8 cellular contexts compared by ENCODE assay signal in genomic region chr5:43602456-43602817, GRCh38. TPM values are rescaled to one million over a fixed set of nuclear protein-coding genes. Genes with fewer than 3 reads are reported as not detected.
A peak's percentile ranks its signal among the peaks of the same experiment; 100 is the strongest.
DNase-seq lines count a peak whose midpoint lies in the region; ATAC-seq and TF ChIP-seq lines count a peak whose summit lies in the region.

No MANE protein-coding gene starts in this region.

- no peaks in the 10 kb centered on the region for H3K9me3 Mint-ChIP-seq in nephron

- no peaks in the 10 kb centered on the region for H3K36me3 ChIP-seq in GM06990 (ENCODE audit: control insufficient read depth, insufficient read depth, low read length)

- H3K27ac ChIP-seq in 22Rv1 = peak overlapping the region; percentile 68

- no peaks in the 10 kb centered on the region for H3K27me3 Mint-ChIP-seq in nephron (ENCODE audit: low read depth)

- TF ChIP-seq CTCF in 22Rv1 (IDR thresholded peaks at IDR 0.05) (no peak), GM06990 (IDR thresholded peaks at IDR 0.05; ENCODE audit: insufficient read depth, low read length, poor library complexity, severe bottlenecking) (no peak), fibroblast of villous mesenchyme (IDR thresholded peaks at IDR 0.05; ENCODE audit: insufficient read depth, low read depth, low read length) (no peak), nephron (IDR thresholded peaks at IDR 0.05; ENCODE audit: unreplicated experiment in 3 of 3) (no peak)

- H3K27ac Mint-ChIP-seq in nephron = peak overlapping the region; percentile 96 to 98 (median 97)

- H3K4me3 Mint-ChIP-seq in nephron = peak overlapping the region; percentile 89 to 99 (median 93)

- H3K36me3 Mint-ChIP-seq in nephron (ENCODE audit: low read depth) = peaks cover 22% of the 10 kb centered on the region

- no peaks in the 10 kb centered on the region for H3K27me3 ChIP-seq in GM06990 (replicated peaks; ENCODE audit: control insufficient read depth, insufficient read depth, low read length)

- no peak for DNase-seq in GM06990 (ENCODE audit: extremely low read depth, insufficient read length)
- DNase-seq in NCI-H526 (lab: John Stamatoyannopoulos, UW) = peak; percentile 84 to 90
- peak; percentile 5 for DNase-seq in activated effector memory CD4-positive, alpha-beta T cell treated with Interleukin-2 at 50 U/mL for 16 hours
- DNase-seq in fibroblast of villous mesenchyme (ENCODE audit: low read depth) = peak; percentile 59

- peaks cover 31% of the 10 kb centered on the region for H3K4me1 Mint-ChIP-seq in nephron

- H3K4me3 ChIP-seq in GM06990 (replicated peaks; ENCODE audit: low read depth, low read length) (peak overlapping the region; percentile 95), fibroblast of villous mesenchyme (ENCODE audit: low read depth, low read length) (peak overlapping the region; percentile 81)

- peak; percentile 23 for ATAC-seq in HG03175 (IDR thresholded peaks at IDR 0.05; ENCODE audit: unreplicated experiment)
- no peak for ATAC-seq in GM21423 (IDR thresholded peaks at IDR 0.05; ENCODE audit: unreplicated experiment)

RNA-seq across cellular contexts. Expression of gene NNT, which starts 0.5 kb away (rescaled TPM):
- 58.6 and 80.3 TPM in 2 replicates for total RNA-seq in fibroblast of villous mesenchyme

RNA-seq across cellular contexts. Expression of gene PAIP1, which starts 45.6 kb away (rescaled TPM):
- 91.2 and 123 TPM in 2 replicates for total RNA-seq in fibroblast of villous mesenchyme
